In genomic region chr11:61065236-61065635, GRCh38 we compare ENCODE assay signal across 4 cellular contexts. TPM values are rescaled to one million over a fixed set of nuclear protein-coding genes. Genes with fewer than 3 reads are reported as not detected.
"Had no signal": no experiment of that assay in that cellular context is flagged by ENCODE, and none has a peak within 500 bp of the region (broad histone marks: within the 10 kb centered on the region; RNA-seq: fewer than 3 reads in every experiment).

No MANE protein-coding gene starts in this region.

RNA-seq across cellular contexts. Expression of gene CD5, which starts 37.1 kb away (rescaled TPM):
- total RNA-seq: bronchial epithelial cell, epithelial cell of proximal tubule, fibroblast of villous mesenchyme, mammary epithelial cell had no signal
- polyA plus RNA-seq: mammary epithelial cell had no signal
